ENCODE assay signal across 11 cellular contexts in the genomic region with DNA sequence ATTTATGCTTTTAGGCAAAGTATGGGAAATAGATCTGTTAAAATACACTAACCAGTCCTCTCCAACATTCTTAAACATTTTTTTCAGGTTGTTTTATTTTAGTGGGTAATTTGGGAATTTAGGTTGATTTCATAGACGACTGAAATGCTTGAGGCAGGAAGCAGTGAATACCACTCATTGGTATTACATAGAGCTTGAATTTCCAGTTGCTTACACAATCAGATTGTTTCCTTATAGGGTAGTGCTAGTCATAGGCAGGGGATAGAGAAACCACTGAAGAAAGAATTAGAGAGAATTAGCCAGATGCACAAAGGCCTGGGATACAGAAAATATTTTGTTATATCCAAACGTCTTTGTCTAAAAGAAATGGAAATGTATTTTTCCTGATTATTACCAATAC. TPM values are rescaled to one million over a fixed set of nuclear protein-coding genes. Genes with fewer than 3 reads are reported as not detected.
DNase-seq lines count a peak whose midpoint lies in the region; ATAC-seq and TF ChIP-seq lines count a peak whose summit lies in the region.
"Had no signal": no experiment of that assay in that cellular context is flagged by ENCODE, and none has a peak within 500 bp of the region (broad histone marks: within the 10 kb centered on the region; RNA-seq: fewer than 3 reads in every experiment).

No MANE protein-coding gene starts in this region.

- H3K36me3 ChIP-seq in RWPE2 (ENCODE audit: low read depth), result no peaks in the 10 kb centered on the region
- H3K36me3 ChIP-seq: cardiac muscle cell had no signal

- no peaks in the 10 kb centered on the region for H3K36me3 Mint-ChIP-seq in glutamatergic neuron (ENCODE audit: unreplicated experiment)

- no peaks in the 10 kb centered on the region for H3K27me3 ChIP-seq in RWPE2 (ENCODE audit: insufficient read depth, poor library complexity, severe bottlenecking)
- H3K27me3 ChIP-seq: cardiac muscle cell had no signal

- ATAC-seq in RWPE2 (ENCODE audit: low read depth) (peak; percentile 82), HG02885 (IDR thresholded peaks at IDR 0.05; ENCODE audit: poor library complexity, unreplicated experiment) (no peak)

- H3K4me1 Mint-ChIP-seq in glutamatergic neuron (ENCODE audit: low read depth, unreplicated experiment), result no peaks in the 10 kb centered on the region

- TF ChIP-seq CTCF in RWPE2 (IDR thresholded peaks at IDR 0.05; ENCODE audit: poor library complexity, severe bottlenecking), result no peak
- no peak for TF ChIP-seq CTCF in glutamatergic neuron (IDR thresholded peaks at IDR 0.05; ENCODE audit: partially characterized antibody, unreplicated experiment)

- H3K4me3 ChIP-seq in RWPE2 (ENCODE audit: severe bottlenecking) (no peak overlapping the region), skeletal muscle cell (ENCODE audit: low read depth, low read length) (no peak overlapping the region)
- H3K4me3 ChIP-seq: cardiac muscle cell had no signal

- peaks cover 42% of the 10 kb centered on the region for H3K4me1 ChIP-seq in RWPE2 (ENCODE audit: insufficient read depth, poor library complexity, severe bottlenecking)

- H3K9me3 ChIP-seq in RWPE2 (ENCODE audit: severe bottlenecking), result no peaks in the 10 kb centered on the region

- H3K27ac ChIP-seq in RWPE2 (ENCODE audit: poor library complexity, severe bottlenecking), result peak overlapping the region; percentile 98
- H3K27ac ChIP-seq: cardiac muscle cell had no signal

- DNase-seq in H4 (ENCODE audit: low spot score) (peak; percentile 91), RWPE2 (ENCODE audit: low spot score) (no peak), fibroblast of peridontal ligament (ENCODE audit: extremely low read depth) (peak; percentile 98), skeletal muscle cell (ENCODE audit: low read depth) (peak; percentile 76), globus pallidus (ENCODE audit: low spot score) (no peak), islet precursor cell (no peak), glutamatergic neuron (no peak)
- DNase-seq: activated CD4-positive, CD25-positive, alpha-beta regulatory T cell treated with anti-CD3 and anti-CD28 coated beads, Interleukin-2, amount 50 U/mL, for 72 hours; nephron progenitor cell had no signal

- H3K27ac Mint-ChIP-seq in glutamatergic neuron (ENCODE audit: unreplicated experiment), result no peak overlapping the region
- H3K27ac Mint-ChIP-seq: nephron progenitor cell had no signal

- no peak overlapping the region for H3K4me3 Mint-ChIP-seq in glutamatergic neuron (ENCODE audit: unreplicated experiment)
- H3K4me3 Mint-ChIP-seq: nephron progenitor cell had no signal

- H3K9me3 Mint-ChIP-seq in glutamatergic neuron (ENCODE audit: unreplicated experiment), result no peaks in the 10 kb centered on the region

- no peaks in the 10 kb centered on the region for H3K27me3 Mint-ChIP-seq in glutamatergic neuron (ENCODE audit: unreplicated experiment)

RNA-seq across cellular contexts. Expression of a gene that starts 23.9 kb away (rescaled TPM):
- not detected in 2 replicates for total RNA-seq in H4 (2014; rRNA removed; shearing (Covaris generic))
- total RNA-seq in glutamatergic neuron (ENCODE audit: unreplicated experiment), result not detected
- total RNA-seq: cardiac muscle cell had no signal

RNA-seq across cellular contexts. Expression of a gene that starts 51.3 kb away (rescaled TPM):
- 29.8 and 39.5 TPM in 2 replicates for total RNA-seq in H4 (2014; rRNA removed; shearing (Covaris generic))
- total RNA-seq in glutamatergic neuron (ENCODE audit: unreplicated experiment), result 14.2 TPM

Comparison
In these comparisons a context has a peak if more than half of its experiments do, and no peak if none do; other contexts are left out.
1. DNase-seq: peak in H4 (single experiment), fibroblast of peridontal ligament (single experiment) and skeletal muscle cell (single experiment); none in RWPE2 (single experiment), globus pallidus (single experiment), islet precursor cell (single experiment) and glutamatergic neuron (single experiment).